24 cellular contexts compared by ENCODE assay signal in the genomic region with DNA sequence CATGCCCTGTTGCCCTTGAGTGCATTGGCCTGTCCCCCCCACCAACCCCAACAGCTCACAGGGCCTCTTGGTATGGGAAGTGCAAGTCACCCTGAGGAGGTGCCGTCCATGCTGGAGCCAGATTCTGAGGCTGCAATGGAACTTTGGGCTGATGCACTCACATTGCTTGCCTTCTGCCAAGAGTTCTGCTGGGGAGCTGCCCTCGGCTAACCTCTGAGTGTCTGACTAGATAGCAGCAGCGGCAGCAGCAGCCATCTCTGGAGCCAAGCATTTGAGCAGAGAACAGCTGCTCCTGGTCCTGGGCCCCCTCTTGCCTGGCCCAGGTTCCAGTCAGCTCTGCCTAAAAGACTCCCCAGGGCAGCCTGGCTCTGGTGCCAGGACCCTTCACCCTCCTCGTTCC.
A peak's percentile ranks its signal among the peaks of the same experiment; 100 is the strongest.
DNase-seq lines count a peak whose midpoint lies in the region; ATAC-seq and TF ChIP-seq lines count a peak whose summit lies in the region.
"Had no signal": no experiment of that assay in that cellular context is flagged by ENCODE, and none has a peak within 500 bp of the region (broad histone marks: within the 10 kb centered on the region; RNA-seq: fewer than 3 reads in every experiment).

No MANE protein-coding gene starts in this region.

- intact Hi-C loops in adrenal gland (cut with DNase I) (no loop called here), sciatic nerve (cut with DNase I) (no loop called here)

- H3K36me3 ChIP-seq in adrenal gland (replicated peaks in 1 of 2) (no peaks in the 10 kb centered on the region), right atrium auricular region (no peaks in the 10 kb centered on the region)
- H3K36me3 ChIP-seq: BLaER1 treated with 17β-estradiol and CSF1 and Interleukin-3, amounts not matched to agents 10 nM and 100 nM; pancreas had no signal

- H3K9me3 ChIP-seq in adrenal gland (replicated peaks in 1 of 3) = no peaks in the 10 kb centered on the region
- no peaks in the 10 kb centered on the region for H3K9me3 ChIP-seq in right atrium auricular region
- H3K9me3 ChIP-seq: A549, pancreas had no signal

- no peak for TF ChIP-seq CTCF in adrenal gland (IDR thresholded peaks at IDR 0.05)
- no peak for TF ChIP-seq CTCF in right atrium auricular region (IDR thresholded peaks at IDR 0.05)

- 65 to 80% (median 73%) methylated on average over 2 to 4 of the region's 4 CpGs for WGBS in adrenal gland, 4 donors

- no peaks in the 10 kb centered on the region for H3K27me3 ChIP-seq in adrenal gland
- H3K27me3 ChIP-seq in right atrium auricular region = no peaks in the 10 kb centered on the region
- H3K27me3 ChIP-seq: BLaER1 treated with 17β-estradiol and CSF1 and Interleukin-3, amounts not matched to agents 10 nM and 100 nM; pancreas had no signal

- ATAC-seq in sciatic nerve = peak; percentile 77
- ATAC-seq: A549; stimulated activated effector memory CD8-positive, alpha-beta T cell treated with anti-CD3 and anti-CD28 coated beads, Interleukin-12 subunit alpha, Interleukin-12 subunit beta, amount 100 ng/mL, for 72 hours had no signal

- DNase-seq in AG08395 (ENCODE audit: low spot score) = peak; percentile 57
- peak in 4 of 7 donors; percentile 28 to 76 (median 36) for DNase-seq in adrenal gland
- DNase-seq in right atrium auricular region (ENCODE audit: low spot score) = no peak
- DNase-seq in sciatic nerve (ENCODE audit: low spot score) = no peak
- no peak for DNase-seq in hypothalamus (lab: John Stamatoyannopoulos, UW)
- DNase-seq in SIG-M5 treated with dmso at 0.1 percent for 504 hours (lab: John Stamatoyannopoulos, UW; ENCODE audit: unreplicated experiment) = no peak
- DNase-seq in DMS153 (lab: John Stamatoyannopoulos, UW) = no peak
- no peak for DNase-seq in kidney glomerular epithelial cell (lab: John Stamatoyannopoulos, UW)
- DNase-seq: activated CD4-positive, alpha-beta T cell treated with anti-CD3 and anti-CD28 coated beads for 48 hours; effector memory CD4-positive, alpha-beta T cell; foreskin melanocyte; GDM1; KG1; NCI-H1436 treated with DMSO at 0.1 percent for 48 hours; NCI-H2171; NCI-H524 treated with DMSO at 0.1 percent for 48 hours; pancreas; stimulated activated CD4-positive, alpha-beta T cell treated with anti-CD3 and anti-CD28 coated beads, Interleukin-1b, Interleukin-23, amount 100 ng/mL, for 48 hours; T-helper 2 cell had no signal

- H3K27ac ChIP-seq in adrenal gland (no peak overlapping the region), right atrium auricular region (peak overlapping the region; percentile 73 to 95)
- H3K27ac ChIP-seq: A549; BLaER1 treated with 17β-estradiol and CSF1 and Interleukin-3, amounts not matched to agents 10 nM and 100 nM; pancreas; SK-N-MC; skin epidermis had no signal

- TF ChIP-seq POLR2A in adrenal gland (IDR thresholded peaks at IDR 0.05) = no peak

- no peak overlapping the region for H3K4me3 ChIP-seq in adrenal gland
- no peak overlapping the region for H3K4me3 ChIP-seq in right atrium auricular region
- H3K4me3 ChIP-seq: A549; BLaER1 treated with 17β-estradiol and CSF1 and Interleukin-3, amounts not matched to agents 10 nM and 100 nM; pancreas; SK-N-MC; skin epidermis had no signal

- no peaks in the 10 kb centered on the region for H3K4me1 ChIP-seq in adrenal gland (replicated peaks in 1 of 2)
- H3K4me1 ChIP-seq in right atrium auricular region = peaks cover 0 to 58% of the 10 kb centered on the region in 2 donors
- H3K4me1 ChIP-seq: A549, pancreas had no signal

Comparison
In these comparisons a context has a peak if more than half of its experiments do, and no peak if none do; other contexts are left out.
1. DNase-seq: peak in AG08395 (single experiment) and adrenal gland (4 of 7); none in right atrium auricular region (single experiment), sciatic nerve (single experiment), hypothalamus (0 of 51), SIG-M5 treated with dmso at 0.1 percent for 504 hours (single experiment), DMS153 (single experiment) and kidney glomerular epithelial cell (single experiment).
2. H3K27ac ChIP-seq: peak in right atrium auricular region (2 of 2); none in adrenal gland (0 of 5).